Comparison of ENCODE assay signal across 27 cellular contexts in the genomic region with DNA sequence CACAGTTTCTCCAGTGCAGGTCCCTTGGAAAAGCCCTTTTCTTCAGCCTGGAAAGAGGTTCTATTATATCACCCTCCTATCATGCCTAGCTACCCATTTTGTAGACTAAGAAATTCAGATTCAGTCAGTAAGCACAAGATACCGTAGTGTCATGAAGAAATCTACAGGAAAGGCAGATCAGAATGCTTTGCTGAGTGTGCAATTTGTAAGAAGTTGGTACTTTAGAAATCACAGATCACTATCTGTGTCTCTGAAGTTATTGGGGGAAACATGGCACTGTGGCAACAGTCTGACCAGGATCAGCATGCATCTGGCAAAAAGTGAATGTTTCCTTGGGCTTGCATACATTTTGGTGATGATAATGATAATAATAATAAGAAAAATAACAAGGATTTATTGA.
"Had no signal": no experiment of that assay in that cellular context is flagged by ENCODE, and none has a peak within 500 bp of the region (broad histone marks: within the 10 kb centered on the region; RNA-seq: fewer than 3 reads in every experiment).

No MANE protein-coding gene starts in this region.

- H3K36me3 ChIP-seq: neural progenitor cell, ovary, spleen, suprapubic skin, tibial artery, transverse colon, upper lobe of right lung, uterus had no signal

- H3K4me2 ChIP-seq: neural progenitor cell, smooth muscle cell had no signal

- H3K27ac ChIP-seq: neural progenitor cell, ovary, parathyroid adenoma, psoas muscle, skin epidermis, spleen, suprapubic skin, testis, tibial artery, transverse colon, upper lobe of right lung, uterus had no signal

- H3K9ac ChIP-seq: neural progenitor cell, parathyroid adenoma had no signal

- H3K27me3 ChIP-seq: neural progenitor cell, ovary, testis, tibial artery, transverse colon, uterus had no signal

- H3K9me3 ChIP-seq: ovary, psoas muscle, spleen, suprapubic skin, testis, tibial artery, transverse colon, upper lobe of right lung, uterus had no signal

- DNase-seq: natural killer cell; occipital lobe; ovary; posterior cingulate gyrus; psoas muscle; right cardiac atrium; spleen; stimulated activated CD4-positive, alpha-beta T cell treated with anti-CD3 and anti-CD28 coated beads, Interleukin-12 subunit alpha, Interleukin-12 subunit beta, amount 100 ng/mL, for 4 hours; stimulated activated CD4-positive, alpha-beta T cell treated with anti-CD3 and anti-CD28 coated beads, Interleukin-1b, Interleukin-23, amount 100 ng/mL, for 48 hours; stimulated activated CD4-positive, alpha-beta T cell treated with anti-CD3 and anti-CD28 coated beads, Interleukin-4, amount 100 ng/mL, for 1 hour; stimulated activated CD4-positive, alpha-beta T cell treated with anti-CD3 and anti-CD28 coated beads, Interleukin-4, amount 100 ng/mL, for 4 hours; stimulated activated CD8-positive, alpha-beta memory T cell treated with anti-CD3 and anti-CD28 coated beads, Interleukin-4, amount 100 ng/mL, for 48 hours; stimulated activated naive CD4-positive, alpha-beta T cell; stimulated activated naive CD8-positive, alpha-beta T cell treated with anti-CD3 and anti-CD28 coated beads, Interleukin-15, amount 100 ng/mL, for 72 hours; stimulated activated naive CD8-positive, alpha-beta T cell treated with anti-CD3 and anti-CD28 coated beads, Interleukin-15, Interleukin-2, amounts not matched to agents 100 U/mL and 50 U/mL, for 24 hours; substantia nigra; testis; tibial artery; transverse colon; upper lobe of right lung; uterus had no signal

- H2AFZ ChIP-seq: neural progenitor cell, parathyroid adenoma had no signal

- H3K4me3 ChIP-seq: neural progenitor cell, ovary, psoas muscle, skin epidermis, smooth muscle cell, spleen, suprapubic skin, testis, tibial artery, transverse colon, upper lobe of right lung, uterus had no signal

- H3K4me1 ChIP-seq: parathyroid adenoma, psoas muscle, spleen, suprapubic skin, testis, tibial artery, transverse colon, upper lobe of right lung, uterus had no signal

- H3K79me2 ChIP-seq: parathyroid adenoma had no signal

- ATAC-seq: natural killer cell; psoas muscle; right cardiac atrium; sciatic nerve; stimulated activated naive CD8-positive, alpha-beta T cell treated with anti-CD3 and anti-CD28 coated beads, Interleukin-15, amount 100 ng/mL, for 72 hours; stimulated activated naive CD8-positive, alpha-beta T cell treated with anti-CD3 and anti-CD28 coated beads, Interleukin-15, Interleukin-2, amounts not matched to agents 100 U/mL and 50 U/mL, for 24 hours; upper lobe of right lung had no signal
